ENCODE assay signal across 24 cellular contexts in genomic region chr3:43025423-43025822, GRCh38. TPM values are rescaled to one million over a fixed set of nuclear protein-coding genes. Genes with fewer than 3 reads are reported as not detected.
DNase-seq lines count a peak whose midpoint lies in the region; ATAC-seq and TF ChIP-seq lines count a peak whose summit lies in the region.
"Had no signal": no experiment of that assay in that cellular context is flagged by ENCODE, and none has a peak within 500 bp of the region (broad histone marks: within the 10 kb centered on the region; RNA-seq: fewer than 3 reads in every experiment).

No MANE protein-coding gene starts in this region.

- H3K9me2 ChIP-seq in Loucy (replicated peaks; ENCODE audit: low read depth, low read length), result no peaks in the 10 kb centered on the region

- H3K36me3 Mint-ChIP-seq in activated CD4-positive, alpha-beta T cell treated with anti-CD3 and anti-CD28 coated beads, Interleukin-2, amount 10 ng/mL, durations not matched to agents 7 days and 5 days (ENCODE audit: low read depth), result peaks cover 15% of the 10 kb centered on the region
- H3K36me3 Mint-ChIP-seq in effector memory CD8-positive, alpha-beta T cell (ENCODE audit: insufficient read depth), result no peaks in the 10 kb centered on the region

- H2AFZ ChIP-seq in Loucy (ENCODE audit: low read length) (no peak overlapping the region), neuronal stem cell (ENCODE audit: low read length) (no peak overlapping the region)

- H3K4me1 ChIP-seq in Loucy (ENCODE audit: insufficient read depth, low read length, poor library complexity, severe bottlenecking), result peaks cover 51% of the 10 kb centered on the region
- H3K4me1 ChIP-seq in neuronal stem cell (ENCODE audit: control insufficient read depth in 2 of 2, insufficient read depth in 1 of 2, low read depth in 1 of 2, low read length in 2 of 2), result peaks cover 0 to 13% of the 10 kb centered on the region in 2 donors
- H3K4me1 ChIP-seq in esophagus muscularis mucosa, result peaks cover 0 to 36% (median 32%) of the 10 kb centered on the region in 4 donors
- H3K4me1 ChIP-seq: colonic mucosa had no signal

- H4K8ac ChIP-seq in neuronal stem cell (ENCODE audit: low read depth, low read length), result no peak overlapping the region

- CTCF ChIA-PET in activated CD4-positive, alpha-beta T cell treated with anti-CD3 and anti-CD28 coated beads, Interleukin-2, amount 10 ng/mL, durations not matched to agents 7 days and 5 days (lab: Charles Lee), result interaction anchor here (1.6 kb wide), 1 partner anchor 46 kb away, joined by 5 read pairs; no protein-coding TSS in a partner anchor

- no peak overlapping the region for H3K18ac ChIP-seq in neuronal stem cell (ENCODE audit: low read length)

- H3K79me1 ChIP-seq in neuronal stem cell (ENCODE audit: low read depth, low read length), result peaks cover 2% of the 10 kb centered on the region

- no peaks in the 10 kb centered on the region for H3K79me2 ChIP-seq in Loucy (ENCODE audit: insufficient read depth, low read length)

- H3K4me3 ChIP-seq in Loucy (ENCODE audit: low read length, poor library complexity, severe bottlenecking) (no peak overlapping the region), neuronal stem cell (ENCODE audit: low read length in 2 of 2) (no peak overlapping the region), esophagus muscularis mucosa (no peak overlapping the region)
- H3K4me3 ChIP-seq: colonic mucosa, SK-N-MC had no signal

- H2BK12ac ChIP-seq in neuronal stem cell (ENCODE audit: low read length), result no peak overlapping the region

- H4K20me1 ChIP-seq in Loucy (ENCODE audit: insufficient read depth, low read length, poor library complexity, severe bottlenecking), result no peaks in the 10 kb centered on the region

- TF ChIP-seq CTCF in Loucy (conservative IDR thresholded peaks at IDR 0.05; ENCODE audit: low read length) (no peak), esophagus muscularis mucosa (IDR thresholded peaks at IDR 0.05) (no peak)

- no peaks in the 10 kb centered on the region for H3K9me3 ChIP-seq in Loucy (ENCODE audit: insufficient read depth, low read depth, low read length)
- H3K9me3 ChIP-seq in neuronal stem cell (replicated peaks in 1 of 2; ENCODE audit: control insufficient read depth in 2 of 2, insufficient read depth in 1 of 2, low read depth in 1 of 2, low read length in 2 of 2), result no peaks in the 10 kb centered on the region
- no peaks in the 10 kb centered on the region for H3K9me3 ChIP-seq in esophagus muscularis mucosa
- H3K9me3 ChIP-seq: colonic mucosa had no signal

- ATAC-seq in effector memory CD8-positive, alpha-beta T cell (replicated peaks), result no peak
- no peak for ATAC-seq in GM21825 (IDR thresholded peaks at IDR 0.05; ENCODE audit: unreplicated experiment)

- intact Hi-C loops in esophagus muscularis mucosa (cut with DNase I), result no loop called here

- POLR2A ChIA-PET in activated CD4-positive, alpha-beta T cell treated with anti-CD3 and anti-CD28 coated beads, Interleukin-2, amount 10 ng/mL, durations not matched to agents 7 days and 5 days (lab: Charles Lee), result no interaction called here

- no peak overlapping the region for H2AK5ac ChIP-seq in neuronal stem cell (ENCODE audit: low read depth, low read length)

- no peak overlapping the region for H4K91ac ChIP-seq in neuronal stem cell (ENCODE audit: low read depth, low read length, poor library complexity)

- H3K27me3 ChIP-seq in Loucy (ENCODE audit: insufficient read depth, low read length, poor library complexity, severe bottlenecking), result no peaks in the 10 kb centered on the region
- H3K27me3 ChIP-seq in neuronal stem cell (ENCODE audit: control insufficient read depth in 3 of 3, insufficient read depth in 3 of 3, low read depth in 1 of 3, low read length in 3 of 3), result peaks cover 0 to 4% (median 0%) of the 10 kb centered on the region in 3 experiments
- no peaks in the 10 kb centered on the region for H3K27me3 ChIP-seq in esophagus muscularis mucosa
- H3K27me3 ChIP-seq: colonic mucosa had no signal

- H3K27ac Mint-ChIP-seq in activated CD4-positive, alpha-beta T cell treated with anti-CD3 and anti-CD28 coated beads, Interleukin-2, amount 10 ng/mL, durations not matched to agents 7 days and 5 days, result peak overlapping the region; percentile 92
- peak overlapping the region; percentile 83 to 92 for H3K27ac Mint-ChIP-seq in effector memory CD8-positive, alpha-beta T cell

- no peak overlapping the region for H3K4me3 Mint-ChIP-seq in activated CD4-positive, alpha-beta T cell treated with anti-CD3 and anti-CD28 coated beads, Interleukin-2, amount 10 ng/mL, durations not matched to agents 7 days and 5 days
- H3K4me3 Mint-ChIP-seq in effector memory CD8-positive, alpha-beta T cell, result no peak overlapping the region

- H3K27me3 Mint-ChIP-seq in activated CD4-positive, alpha-beta T cell treated with anti-CD3 and anti-CD28 coated beads, Interleukin-2, amount 10 ng/mL, durations not matched to agents 7 days and 5 days, result no peaks in the 10 kb centered on the region
- no peaks in the 10 kb centered on the region for H3K27me3 Mint-ChIP-seq in effector memory CD8-positive, alpha-beta T cell

- no peak overlapping the region for H3K27ac ChIP-seq in neuronal stem cell (replicated peaks; ENCODE audit: low read length)
- H3K27ac ChIP-seq in esophagus muscularis mucosa (replicated peaks in 1 of 4), result no peak overlapping the region
- H3K27ac ChIP-seq: colonic mucosa, RWPE1, SK-N-MC, VCaP had no signal

- no peak overlapping the region for H3K4ac ChIP-seq in neuronal stem cell (ENCODE audit: low read length)

- H3K4me1 Mint-ChIP-seq in activated CD4-positive, alpha-beta T cell treated with anti-CD3 and anti-CD28 coated beads, Interleukin-2, amount 10 ng/mL, durations not matched to agents 7 days and 5 days, result peaks cover 53% of the 10 kb centered on the region
- H3K4me1 Mint-ChIP-seq in effector memory CD8-positive, alpha-beta T cell (ENCODE audit: low read depth in 2 of 2), result peaks cover 46 to 54% of the 10 kb centered on the region in 2 donors

- no peaks in the 10 kb centered on the region for H3K36me3 ChIP-seq in Loucy (ENCODE audit: insufficient read depth, low read length)
- no peaks in the 10 kb centered on the region for H3K36me3 ChIP-seq in neuronal stem cell (replicated peaks in 1 of 2; ENCODE audit: control insufficient read depth in 2 of 2, insufficient read depth in 2 of 2, low read length in 2 of 2)
- no peaks in the 10 kb centered on the region for H3K36me3 ChIP-seq in esophagus muscularis mucosa
- H3K36me3 ChIP-seq: colonic mucosa had no signal

- no peak for DNase-seq in activated CD4-positive, alpha-beta T cell treated with anti-CD3 and anti-CD28 coated beads, Interleukin-2, amount 10 ng/mL, durations not matched to agents 7 days and 5 days
- DNase-seq in activated CD4-positive, alpha-beta T cell treated with anti-CD3 and anti-CD28 coated beads for 1 hour, result no peak
- DNase-seq in effector memory CD8-positive, alpha-beta T cell, result no peak
- peak; percentile 29 for DNase-seq in neuronal stem cell (ENCODE audit: low spot score)
- DNase-seq in esophagus muscularis mucosa (ENCODE audit: extremely low spot score), result no peak
- no peak for DNase-seq in stimulated activated CD4-positive, alpha-beta T cell treated with anti-CD3 and anti-CD28 coated beads, Interleukin-4, amount 100 ng/mL, for 24 hours
- DNase-seq: 8988T; activated effector memory CD4-positive, alpha-beta T cell treated with Interleukin-2 at 50 U/mL for 16 hours; colonic mucosa; DMS53; GF-D8; H7; Kasumi-1; mammary epithelial cell; NCI-H1694; NCI-H2171 treated with DMSO at 0.1 percent for 48 hours; NCI-H526; nucleus accumbens; substantia nigra had no signal

- H3K4me2 ChIP-seq in Loucy (ENCODE audit: low read depth, low read length, poor library complexity, severe bottlenecking), result no peak overlapping the region
- no peak overlapping the region for H3K4me2 ChIP-seq in neuronal stem cell (ENCODE audit: insufficient read depth, low read length, poor library complexity, severe bottlenecking)

- H2BK15ac ChIP-seq in neuronal stem cell (ENCODE audit: low read length), result no peak overlapping the region

- H3K9me3 Mint-ChIP-seq in activated CD4-positive, alpha-beta T cell treated with anti-CD3 and anti-CD28 coated beads, Interleukin-2, amount 10 ng/mL, durations not matched to agents 7 days and 5 days, result peaks cover 15% of the 10 kb centered on the region
- no peaks in the 10 kb centered on the region for H3K9me3 Mint-ChIP-seq in effector memory CD8-positive, alpha-beta T cell

- WGBS in neuronal stem cell (ENCODE audit: extremely low coverage in 2 of 2, insufficient read length in 2 of 2, insufficient replicate concordance in 1 of 2), 2 donors, result no CpG with 5 or more reads among the region's 5 CpGs
- 77% methylated on average over 5 of the region's 5 CpGs for WGBS in esophagus muscularis mucosa

- peaks cover 21% of the 10 kb centered on the region; the same call in 1 of the 2 replicates for H3F3A ChIP-seq in Loucy (ENCODE audit: low read depth)

- H2BK5ac ChIP-seq in neuronal stem cell (ENCODE audit: low read length), result no peak overlapping the region

- TF ChIP-seq EP300 in esophagus muscularis mucosa (IDR thresholded peaks at IDR 0.05), result no peak

- TF ChIP-seq POLR2A in esophagus muscularis mucosa (IDR thresholded peaks at IDR 0.05; ENCODE audit: low read depth), result no peak

- H2BK120ac ChIP-seq in neuronal stem cell (ENCODE audit: low read depth, low read length), result no peak overlapping the region

- H3K9ac ChIP-seq in Loucy (ENCODE audit: low read depth, low read length, poor library complexity, severe bottlenecking), result peak overlapping the region; percentile 70
- H3K9ac ChIP-seq in neuronal stem cell (ENCODE audit: low read depth, low read length, poor library complexity), result no peak overlapping the region

- no peak overlapping the region for H3K23ac ChIP-seq in neuronal stem cell (ENCODE audit: low read depth, low read length, poor library complexity)

- no peak overlapping the region for H3K14ac ChIP-seq in neuronal stem cell (ENCODE audit: low read length)

RNA-seq across cellular contexts. Expression of gene GASK1A, which starts 46.3 kb away (rescaled TPM):
- not detected for total RNA-seq in activated CD4-positive, alpha-beta T cell treated with anti-CD3 and anti-CD28 coated beads, Interleukin-2, amount 10 ng/mL, durations not matched to agents 7 days and 5 days
- polyA plus RNA-seq in neuronal stem cell (2013, experiment 1 of 2), result 1.8 TPM
- polyA plus RNA-seq in neuronal stem cell (2013, experiment 2 of 2), result 1.7 TPM
- total RNA-seq in esophagus muscularis mucosa, result 10 to 100 TPM; 10.2 to 22.1 (median 15.8) TPM

Comparison
In these comparisons a context has a peak if more than half of its experiments do, and no peak if none do; other contexts are left out.
1. RNA of gene GASK1A, which starts 46.3 kb away (total RNA-seq): 10.2 to 22.1 TPM in esophagus muscularis mucosa; not detected in activated CD4-positive, alpha-beta T cell treated with anti-CD3 and anti-CD28 coated beads, Interleukin-2, amount 10 ng/mL, durations not matched to agents 7 days and 5 days; every median in the first group is over 10 times any median in the second.